Comparison of ENCODE assay signal across 1 cellular context in the genomic region with DNA sequence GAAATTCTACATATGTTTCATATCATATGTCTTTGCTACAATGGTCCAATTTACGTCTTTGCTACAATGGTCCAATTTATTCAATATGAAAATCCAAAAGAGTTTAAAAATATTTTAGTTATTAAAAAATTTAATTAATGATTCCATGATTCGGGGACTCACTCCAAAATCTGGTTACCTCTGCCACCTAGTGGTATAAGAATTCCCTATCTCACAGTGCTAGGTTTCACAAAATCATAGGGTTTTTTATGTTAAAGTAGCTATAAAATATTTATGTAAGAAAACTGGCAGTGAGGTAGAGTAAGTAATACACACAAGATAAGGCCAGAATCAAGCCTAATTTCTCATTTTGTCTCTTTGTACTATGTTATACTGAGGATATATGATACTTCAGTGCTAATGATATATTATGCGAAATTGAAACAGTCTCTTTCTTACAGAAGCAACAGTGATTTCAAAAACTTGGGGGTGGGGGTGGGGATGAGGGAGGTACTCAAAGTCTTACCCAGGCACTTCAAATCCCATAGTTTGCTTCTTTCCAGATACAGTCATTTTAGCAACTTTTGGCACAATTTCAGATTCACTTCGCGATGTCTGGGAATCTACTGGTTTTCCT.
TF ChIP-seq lines count a peak whose summit lies in the region.

No MANE protein-coding gene starts in this region.

TF ChIP-seq in A549, 52 proteins besides CTCF, POLR2A, EP300 and RAD21 (continued from another document):
- TF ChIP-seq E2F6 (IDR thresholded peaks at IDR 0.05; ENCODE audit: borderline replicate concordance, low read depth) (no peak), JUN (IDR thresholded peaks at IDR 0.05) (no peak), SMC3 (IDR thresholded peaks at IDR 0.05) (no peak), EHF (CRISPR knock-in tag; IDR thresholded peaks at IDR 0.05) (no peak), SREBF2 (IDR thresholded peaks at IDR 0.05) (no peak), KDM5A (IDR thresholded peaks at IDR 0.05) (no peak), TP53 (CRISPR knock-in tag; IDR thresholded peaks at IDR 0.05) (no peak)
TF ChIP-seq in A549: peak in this region for 0.
